In genomic region chr1:173505401-173505800, GRCh38 we compare ENCODE assay signal across 26 cellular contexts.
"Had no signal": no experiment of that assay in that cellular context is flagged by ENCODE, and none has a peak within 500 bp of the region (broad histone marks: within the 10 kb centered on the region; RNA-seq: fewer than 3 reads in every experiment).

No MANE protein-coding gene starts in this region.

- H3K4me3 ChIP-seq: body of pancreas, cardiac muscle cell, K562, SJCRH30 had no signal

- DNase-seq: activated CD4-positive, alpha-beta memory T cell treated with anti-CD3 and anti-CD28 coated beads for 36 hours; activated CD4-positive, alpha-beta T cell treated with anti-CD3 and anti-CD28 coated beads, Interleukin-2, amount 10 ng/mL, durations not matched to agents 7 days and 5 days; activated CD4-positive, CD25-positive, alpha-beta regulatory T cell; activated CD8-positive, alpha-beta memory T cell treated with anti-CD3 and anti-CD28 coated beads for 24 hours; activated effector memory CD4-positive, alpha-beta T cell treated with Interleukin-2 at 50 U/mL for 16 hours; activated naive CD4-positive, alpha-beta T cell; activated T-cell treated with anti-CD3 and anti-CD28 coated beads for 4 hours; aorta; body of pancreas; Karpas-422; MM.1S; NCI-H1105 treated with DMSO at 0.1 percent for 48 hours; NCI-H1436 treated with DMSO at 0.1 percent for 48 hours; NCI-H187; NCI-H2081; NCI-H446; NCI-H524; PC-3; RPMI8226; SJCRH30; SK-N-SH; T-helper 1 cell had no signal

- H3K4me1 ChIP-seq: body of pancreas had no signal

- H3K36me3 ChIP-seq: cardiac muscle cell, SJCRH30 had no signal

- H3K27me3 ChIP-seq: body of pancreas, cardiac muscle cell, SJCRH30 had no signal

- H3K9ac ChIP-seq: SK-N-SH had no signal

- H3K27ac ChIP-seq: body of pancreas, cardiac muscle cell, SJCRH30, VCaP had no signal

- H3K9me3 ChIP-seq: body of pancreas, SJCRH30, SK-N-SH had no signal

- H3K4me2 ChIP-seq: SK-N-SH had no signal

- ATAC-seq: body of pancreas, K562, PC-3, Right ventricle myocardium inferior had no signal
